In the genomic region with DNA sequence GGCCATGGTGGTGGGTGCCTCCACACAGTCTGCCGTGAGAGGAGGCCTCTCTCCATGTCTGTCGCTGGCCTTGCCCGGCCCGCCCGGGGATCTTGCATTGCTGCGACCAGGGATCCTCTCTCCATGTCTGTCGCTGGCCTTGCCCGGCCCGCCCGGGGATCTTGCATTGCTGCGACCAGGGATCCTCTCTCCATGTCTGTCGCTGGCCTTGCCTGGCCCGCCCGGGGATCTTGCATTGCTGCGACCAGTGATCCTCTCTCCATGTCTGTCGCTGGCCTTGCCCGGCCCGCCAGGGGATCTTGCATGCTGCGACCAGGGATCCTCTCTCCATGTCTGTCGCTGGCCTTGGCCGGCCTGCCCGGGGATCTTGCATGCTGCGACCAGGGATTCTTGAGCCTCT, we compare ENCODE assay signal across 9 cellular contexts. TPM values are rescaled to one million over a fixed set of nuclear protein-coding genes. Genes with fewer than 3 reads are reported as not detected.
DNase-seq lines count a peak whose midpoint lies in the region; ATAC-seq, FAIRE-seq and TF ChIP-seq lines count a peak whose summit lies in the region.
"Not testable (repeated sequence)": the region's sequence is repeated elsewhere in the genome, so short reads cannot be mapped to it uniquely, and the experiment has no call there.
"Had no signal": no experiment of that assay in that cellular context is flagged by ENCODE, and none has a peak within 500 bp of the region (broad histone marks: within the 10 kb centered on the region; RNA-seq: fewer than 3 reads in every experiment).

No MANE protein-coding gene starts in this region.

- H3K36me3 ChIP-seq in BLaER1; MM.1S (replicated peaks; ENCODE audit: insufficient read depth, low read length); left ventricle myocardium inferior; lower lobe of right lung; pancreas; upper lobe of right lung: not testable (repeated sequence)
- peaks cover 27% of the 10 kb centered on the region for H3K36me3 ChIP-seq in bronchial epithelial cell (ENCODE audit: control insufficient read depth, insufficient read depth, low read length)

- H3K4me1 ChIP-seq in BLaER1: peaks cover 94% of the 10 kb centered on the region
- H3K4me1 ChIP-seq in MM.1S (ENCODE audit: low read length): peaks cover 12% of the 10 kb centered on the region
- not testable (repeated sequence) for H3K4me1 ChIP-seq in left ventricle myocardium inferior, lower lobe of right lung, pancreas, upper lobe of right lung

- not testable (repeated sequence) for TF ChIP-seq CTCF in MM.1S (IDR thresholded peaks at IDR 0.05; ENCODE audit: low read length); bronchial epithelial cell (IDR thresholded peaks at IDR 0.05; ENCODE audit: insufficient read depth, low read length, severe bottlenecking); left ventricle myocardium inferior (IDR thresholded peaks at IDR 0.05; ENCODE audit: borderline replicate concordance); lower lobe of right lung (IDR thresholded peaks at IDR 0.05); pancreas (IDR thresholded peaks at IDR 0.05); upper lobe of right lung (IDR thresholded peaks at IDR 0.05)

- not testable (repeated sequence) for H3K27ac ChIP-seq in BLaER1; MM.1S (ENCODE audit: low read length); left ventricle myocardium inferior (replicated peaks); lower lobe of right lung; pancreas; upper lobe of right lung

- not testable (repeated sequence) for H3K79me2 ChIP-seq in MM.1S (ENCODE audit: low read length)

- intact Hi-C loops in left ventricle myocardium inferior (cut with micrococcal nuclease); lower lobe of right lung (cut with DNase I); pancreas (cut with DNase I); upper lobe of right lung (cut with DNase I): not testable (repeated sequence)

- H4K20me1 ChIP-seq in BLaER1: peaks cover 25% of the 10 kb centered on the region
- not testable (repeated sequence) for H4K20me1 ChIP-seq in MM.1S (ENCODE audit: insufficient read depth, low read length)

- H3K27me3 ChIP-seq in BLaER1 (peaks cover 40% of the 10 kb centered on the region), MM.1S (replicated peaks; ENCODE audit: insufficient read depth, low read length) (peaks cover 68% of the 10 kb centered on the region), left ventricle myocardium inferior (ENCODE audit: low read depth) (peaks cover 63% of the 10 kb centered on the region), lower lobe of right lung (ENCODE audit: low read depth) (peaks cover 38% of the 10 kb centered on the region), upper lobe of right lung (peaks cover 33% of the 10 kb centered on the region)
- not testable (repeated sequence) for H3K27me3 ChIP-seq in bronchial epithelial cell (ENCODE audit: control insufficient read depth, insufficient read depth, low read length); pancreas

- DNase-seq in MM.1S; bronchial epithelial cell (ENCODE audit: low read depth): not testable (repeated sequence)
- DNase-seq in activated T-cell treated with anti-CD3 and anti-CD28 coated beads, Interleukin-2, amount 50 U/mL, for 1 hour: peak; percentile 29
- DNase-seq in left ventricle myocardium inferior (peak; percentile 28), lower lobe of right lung (peak; percentile 59), pancreas (peak in 1 of 6 donors; percentile 89), upper lobe of right lung (peak; percentile 76)

- ATAC-seq in lower lobe of right lung: peak; percentile 3 to 14
- not testable (repeated sequence) for ATAC-seq in pancreas, upper lobe of right lung

- not testable (repeated sequence) for H3K9ac ChIP-seq in BLaER1; MM.1S (ENCODE audit: low read length)

- not testable (repeated sequence) for H2AFZ ChIP-seq in MM.1S (ENCODE audit: low read length)

- H3K4me2 ChIP-seq in BLaER1: peak overlapping the region; percentile 94
- peak overlapping the region; percentile 9; the same call in 1 of the 2 replicates for H3K4me2 ChIP-seq in MM.1S (ENCODE audit: low read depth, low read length)

- 69 to 78% methylated on average over 20 to 23 of the region's 23 CpGs for WGBS in pancreas, 2 donors

- FAIRE-seq in bronchial epithelial cell (lab: Jason Lieb, UNC) (peak; percentile 83), pancreas (lab: Jason Lieb, UNC) (peak; percentile 20)

- not testable (repeated sequence) for H3K9me3 ChIP-seq in BLaER1; MM.1S (replicated peaks; ENCODE audit: insufficient read depth, low read length); left ventricle myocardium inferior (replicated peaks); lower lobe of right lung; pancreas; upper lobe of right lung

- H3K9me2 ChIP-seq in MM.1S (replicated peaks; ENCODE audit: insufficient read depth, low read length): not testable (repeated sequence)

- not testable (repeated sequence) for H3K4me3 ChIP-seq in BLaER1; MM.1S (ENCODE audit: low read length); bronchial epithelial cell (ENCODE audit: low read depth, low read length); left ventricle myocardium inferior; lower lobe of right lung; pancreas; upper lobe of right lung

- not testable (repeated sequence) for H3F3A ChIP-seq in MM.1S (ENCODE audit: insufficient read depth, low read length)

RNA-seq across cellular contexts. Expression of a gene that starts 28.0 kb away (rescaled TPM):
- total RNA-seq in bronchial epithelial cell (30.0 and 35.7 TPM in 2 replicates), left ventricle myocardium inferior (15.8 TPM), lower lobe of right lung (12.4 TPM), pancreas (10 to 100 TPM; 10.1 to 14.8 (median 10.7) TPM), upper lobe of right lung (14.6 TPM)
- polyA plus RNA-seq in pancreas: 10 to 100 TPM; 16.3 to 16.8 TPM

RNA-seq across cellular contexts. Expression of a gene that starts 35.7 kb away (rescaled TPM):
- total RNA-seq in bronchial epithelial cell: 64.2 and 93.2 TPM in 2 replicates
- total RNA-seq in left ventricle myocardium inferior: 0.16 TPM
- 3.8 TPM for total RNA-seq in lower lobe of right lung
- 1 to 10 TPM in 5 of 6 donors, under 1 TPM in 1; 0.79 to 4.0 (median 3.0) TPM for total RNA-seq in pancreas
- polyA plus RNA-seq in pancreas: 100 to 1,000 TPM in 1 of 2 donors, 10 to 100 TPM in 1; 86.4 to 163 TPM
- total RNA-seq in upper lobe of right lung: 2.4 TPM
- total RNA-seq: A673 had no signal

RNA-seq across cellular contexts. Expression of a gene that starts 48.7 kb away (rescaled TPM):
- total RNA-seq in bronchial epithelial cell: 94.8 and 104 TPM in 2 replicates
- total RNA-seq in left ventricle myocardium inferior: 80.5 TPM
- 133 TPM for total RNA-seq in lower lobe of right lung
- total RNA-seq in pancreas: 10 to 100 TPM; 58.2 to 84.2 (median 70.9) TPM
- 10 to 100 TPM; 54.8 to 67.6 TPM for polyA plus RNA-seq in pancreas
- total RNA-seq in upper lobe of right lung: 118 TPM

RNA-seq across cellular contexts. Expression of a gene that starts 49.0 kb away (rescaled TPM):
- total RNA-seq in bronchial epithelial cell (5.5 and 10.6 TPM in 2 replicates), left ventricle myocardium inferior (4.5 TPM), lower lobe of right lung (13.4 TPM), pancreas (1 to 10 TPM; 4.7 to 8.9 (median 5.2) TPM), upper lobe of right lung (9.0 TPM)
- 1 to 10 TPM; 5.2 to 9.3 TPM for polyA plus RNA-seq in pancreas

Comparison
In these comparisons a context has a peak if more than half of its experiments do, and no peak if none do; other contexts are left out.
1. RNA of a gene that starts 35.7 kb away (total RNA-seq): 64.2 to 93.2 TPM in bronchial epithelial cell; 3.8 TPM in lower lobe of right lung (single experiment), 0.79 to 4.0 TPM in pancreas, 2.4 TPM in upper lobe of right lung (single experiment) and 0.16 TPM in left ventricle myocardium inferior (single experiment); every median in the first group is over 10 times any median in the second.